ENCODE assay signal across 1 cellular context in the genomic region with DNA sequence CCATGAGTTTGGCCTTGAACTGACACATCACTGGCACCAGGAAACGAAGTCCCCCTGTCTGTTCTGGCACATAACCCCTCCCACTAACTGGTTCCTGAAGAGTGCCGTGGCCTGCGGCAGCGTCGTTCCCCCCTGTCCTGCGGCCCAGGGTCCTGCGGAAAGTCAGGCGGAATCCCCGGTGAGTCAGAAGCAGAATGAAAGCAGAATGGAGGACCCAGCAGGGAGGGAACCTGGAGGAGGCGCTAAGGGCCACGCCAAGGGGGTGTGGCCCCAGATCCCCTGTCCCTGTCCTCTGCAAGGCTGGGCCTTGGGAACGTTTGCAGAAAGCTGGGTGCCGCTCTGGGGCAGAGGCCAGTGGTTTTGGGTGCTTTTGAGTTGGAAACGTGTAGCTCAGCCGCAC.
TF ChIP-seq lines count a peak whose summit lies in the region.

No MANE protein-coding gene starts in this region.

TF ChIP-seq in WTC11, 78 proteins besides CTCF, POLR2A, EP300 and RAD21 (continued from another document):
- TF ChIP-seq ZNF532 (CRISPR knock-in tag; IDR thresholded peaks at IDR 0.05; ENCODE audit: borderline replicate concordance) (no peak), ZNF671 (CRISPR knock-in tag; IDR thresholded peaks at IDR 0.05) (no peak), NR2C2 (CRISPR knock-in tag; IDR thresholded peaks at IDR 0.05) (no peak)
- TF ChIP-seq, protein P1, sequence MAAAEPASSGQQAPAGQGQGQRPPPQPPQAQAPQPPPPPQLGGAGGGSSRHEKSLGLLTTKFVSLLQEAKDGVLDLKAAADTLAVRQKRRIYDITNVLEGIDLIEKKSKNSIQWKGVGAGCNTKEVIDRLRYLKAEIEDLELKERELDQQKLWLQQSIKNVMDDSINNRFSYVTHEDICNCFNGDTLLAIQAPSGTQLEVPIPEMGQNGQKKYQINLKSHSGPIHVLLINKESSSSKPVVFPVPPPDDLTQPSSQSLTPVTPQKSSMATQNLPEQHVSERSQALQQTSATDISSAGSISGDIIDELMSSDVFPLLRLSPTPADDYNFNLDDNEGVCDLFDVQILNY (CRISPR knock-in tag; IDR thresholded peaks at IDR 0.05): no peak
